17 cellular contexts compared by ENCODE assay signal in genomic region chr14:77786148-77786547, GRCh38. TPM values are rescaled to one million over a fixed set of nuclear protein-coding genes. Genes with fewer than 3 reads are reported as not detected.
A peak's percentile ranks its signal among the peaks of the same experiment; 100 is the strongest.
DNase-seq lines count a peak whose midpoint lies in the region; ATAC-seq and TF ChIP-seq lines count a peak whose summit lies in the region.
"Had no signal": no experiment of that assay in that cellular context is flagged by ENCODE, and none has a peak within 500 bp of the region (broad histone marks: within the 10 kb centered on the region; RNA-seq: fewer than 3 reads in every experiment).

No MANE protein-coding gene starts in this region.

- H4K20me1 ChIP-seq in Karpas-422 (ENCODE audit: insufficient read depth, low read depth, low read length) (no peaks in the 10 kb centered on the region), neural progenitor cell (ENCODE audit: low read depth) (no peaks in the 10 kb centered on the region)

- no peak overlapping the region for H2AFZ ChIP-seq in Karpas-422 (ENCODE audit: low read length)
- H2AFZ ChIP-seq in neural progenitor cell (replicated peaks): no peak overlapping the region

- no peaks in the 10 kb centered on the region for H3K36me3 ChIP-seq in H7 (replicated peaks; ENCODE audit: control insufficient read depth, insufficient read depth, low read length)
- no peaks in the 10 kb centered on the region for H3K36me3 ChIP-seq in Karpas-422 (ENCODE audit: insufficient read depth, low read length)
- H3K36me3 ChIP-seq in WERI-Rb-1: no peaks in the 10 kb centered on the region
- H3K36me3 ChIP-seq in neural progenitor cell: no peaks in the 10 kb centered on the region

- no peak overlapping the region for H3K9ac ChIP-seq in Karpas-422 (ENCODE audit: low read length)
- no peak overlapping the region for H3K9ac ChIP-seq in neural progenitor cell

- no peaks in the 10 kb centered on the region for H3K36me3 Mint-ChIP-seq in neural progenitor cell
- H3K36me3 Mint-ChIP-seq: CD14-positive monocyte; CD8-positive, alpha-beta T cell had no signal

- H3K79me2 ChIP-seq in Karpas-422 (ENCODE audit: low read length): no peaks in the 10 kb centered on the region
- H3K79me2 ChIP-seq in neural progenitor cell (ENCODE audit: low read depth): no peaks in the 10 kb centered on the region

- H3K27ac ChIP-seq in Karpas-422 (ENCODE audit: low read length) (no peak overlapping the region), WERI-Rb-1 (peak overlapping the region; percentile 72), neural progenitor cell (peak overlapping the region; percentile 74)
- H3K27ac ChIP-seq: A549 had no signal

- peak overlapping the region; percentile 14 for H3K27ac Mint-ChIP-seq in neural progenitor cell
- H3K27ac Mint-ChIP-seq: CD14-positive monocyte; CD8-positive, alpha-beta T cell had no signal

- no peaks in the 10 kb centered on the region for H3K27me3 ChIP-seq in H7 (ENCODE audit: control insufficient read depth, insufficient read depth, low read length)
- H3K27me3 ChIP-seq in Karpas-422 (ENCODE audit: low read length): no peaks in the 10 kb centered on the region
- no peaks in the 10 kb centered on the region for H3K27me3 ChIP-seq in WERI-Rb-1 (ENCODE audit: insufficient read depth, low read depth, severe bottlenecking)
- H3K27me3 ChIP-seq in neural progenitor cell: no peaks in the 10 kb centered on the region

- ATAC-seq in HG02610 (IDR thresholded peaks at IDR 0.05; ENCODE audit: unreplicated experiment): no peak
- ATAC-seq: A549; CD8-positive, alpha-beta T cell had no signal

- H3K9me2 ChIP-seq in Karpas-422 (replicated peaks; ENCODE audit: insufficient read depth, low read length): no peaks in the 10 kb centered on the region

- no peaks in the 10 kb centered on the region for H3K9me3 Mint-ChIP-seq in neural progenitor cell
- H3K9me3 Mint-ChIP-seq: CD14-positive monocyte; CD8-positive, alpha-beta T cell; H9 had no signal

- no peaks in the 10 kb centered on the region for H3K27me3 Mint-ChIP-seq in neural progenitor cell (ENCODE audit: insufficient read depth, low read depth)

- H3K4me3 ChIP-seq in H7 (ENCODE audit: insufficient read depth, low read depth, low read length) (no peak overlapping the region), Karpas-422 (ENCODE audit: low read length) (no peak overlapping the region), WERI-Rb-1 (ENCODE audit: low read depth, low read length) (no peak overlapping the region), neural progenitor cell (peak overlapping the region; percentile 33)
- H3K4me3 ChIP-seq: A549 had no signal

- TF ChIP-seq CTCF in WERI-Rb-1 (IDR thresholded peaks at IDR 0.05; ENCODE audit: low read depth, low read length): no peak
- TF ChIP-seq CTCF in neural progenitor cell (IDR thresholded peaks at IDR 0.05): no peak

- H3K9me3 ChIP-seq in Karpas-422 (ENCODE audit: low read length): no peaks in the 10 kb centered on the region
- H3K9me3 ChIP-seq in WERI-Rb-1 (ENCODE audit: severe bottlenecking): no peaks in the 10 kb centered on the region
- no peaks in the 10 kb centered on the region for H3K9me3 ChIP-seq in neural progenitor cell (ENCODE audit: low read depth)
- H3K9me3 ChIP-seq: A549 had no signal

- H3K4me2 ChIP-seq in Karpas-422 (ENCODE audit: low read depth, low read length, poor library complexity, severe bottlenecking): no peak overlapping the region
- peak overlapping the region; percentile 62 for H3K4me2 ChIP-seq in neural progenitor cell
- H3K4me2 ChIP-seq: A549 had no signal

- peak; percentile 49 for DNase-seq in H7
- peak; percentile 30 for DNase-seq in Karpas-422
- peak; percentile 68 for DNase-seq in WERI-Rb-1
- peak; percentile 85 for DNase-seq in neural progenitor cell (ENCODE audit: low spot score)
- DNase-seq in inferior parietal cortex (ENCODE audit: extremely low spot score): no peak
- no peak for DNase-seq in GOT3 (lab: John Stamatoyannopoulos, UW)
- DNase-seq in ACHN: no peak
- DNase-seq: CD8-positive, alpha-beta T cell; COR-L47; DND-41; GF-D8; H9; IMR-90; KBM-7 had no signal

- no peak overlapping the region for H3K4me3 Mint-ChIP-seq in neural progenitor cell
- H3K4me3 Mint-ChIP-seq: CD14-positive monocyte; CD8-positive, alpha-beta T cell; H9 had no signal

- in situ Hi-C loops in ACHN (cut with HindIII; ENCODE audit: low pct_ligation_motif_present, low pct_unique_long_range_greater_than_20kb, low sequenced_read_pairs): no loop called here

- H3K4me1 Mint-ChIP-seq in neural progenitor cell: peaks cover 18% of the 10 kb centered on the region
- H3K4me1 Mint-ChIP-seq: CD14-positive monocyte had no signal

- H3K4me1 ChIP-seq in Karpas-422 (ENCODE audit: low read length): no peaks in the 10 kb centered on the region
- H3K4me1 ChIP-seq in neural progenitor cell: peaks cover 25% of the 10 kb centered on the region
- H3K4me1 ChIP-seq: A549 had no signal

- H3F3A ChIP-seq in neural progenitor cell (ENCODE audit: low read depth): peaks cover 27% of the 10 kb centered on the region

RNA-seq across cellular contexts. Expression of gene ADCK1, which starts 13.8 kb away (rescaled TPM):
- total RNA-seq in H7 (2014; rRNA removed; shearing (Covaris generic)): 9.6 and 10.3 TPM in 2 replicates
- total RNA-seq in Karpas-422 (2014; rRNA removed; shearing (Covaris generic); ENCODE audit: low replicate concordance): 7.2 and 9.7 TPM in 2 replicates
- total RNA-seq in neural progenitor cell (ENCODE audit: low replicate concordance): 1.6 and 4.8 TPM in 2 replicates

RNA-seq across cellular contexts. Expression of gene SNW1, which starts 25.2 kb away (rescaled TPM):
- 63.9 and 87.0 TPM in 2 replicates for total RNA-seq in H7 (2014; rRNA removed; shearing (Covaris generic))
- total RNA-seq in Karpas-422 (2014; rRNA removed; shearing (Covaris generic); ENCODE audit: low replicate concordance): 79.9 and 88.1 TPM in 2 replicates
- 72.6 and 105 TPM in 2 replicates for total RNA-seq in neural progenitor cell (ENCODE audit: low replicate concordance)

Comparison
In these comparisons a context has a peak if more than half of its experiments do, and no peak if none do; other contexts are left out.
1. DNase-seq: peak in H7 (single experiment), Karpas-422 (single experiment), WERI-Rb-1 (single experiment) and neural progenitor cell (single experiment); none in inferior parietal cortex (single experiment), GOT3 (single experiment) and ACHN (single experiment).